In genomic region chr19:3358919-3359849, GRCh38 we compare ENCODE assay signal across 8 cellular contexts. TPM values are rescaled to one million over a fixed set of nuclear protein-coding genes. Genes with fewer than 3 reads are reported as not detected.
A peak's percentile ranks its signal among the peaks of the same experiment; 100 is the strongest.
DNase-seq lines count a peak whose midpoint lies in the region; ATAC-seq and TF ChIP-seq lines count a peak whose summit lies in the region.

No MANE protein-coding gene starts in this region.

- H3K27me3 Mint-ChIP-seq in naive B cell: peaks cover 0 to 5% (median 0%) of the 10 kb centered on the region in 3 donors

- H3K27ac ChIP-seq in stomach: peak overlapping the region; percentile 93 to 100 (median 99)

- H3K27me3 ChIP-seq in MG63 (no peaks in the 10 kb centered on the region), stomach (peaks cover 0 to 6% (median 0%) of the 10 kb centered on the region in 3 donors)

- H3K4me3 Mint-ChIP-seq in naive B cell: peak overlapping the region; percentile 74 to 93 (median 90)

- peaks cover 19 to 36% (median 30%) of the 10 kb centered on the region in 3 donors for H3K4me1 Mint-ChIP-seq in naive B cell

- DNase-seq in DMS53 (lab: John Stamatoyannopoulos, UW) (peak; percentile 79), DMS53 treated with DMSO at 0.1 percent for 48 hours (lab: John Stamatoyannopoulos, UW; ENCODE audit: unreplicated experiment) (no peak), MG63 (peak; percentile 65), epithelial cell of esophagus (ENCODE audit: low read depth) (peak; percentile 50), naive B cell (peak; percentile 56), stomach (peak; percentile 78)
- peak; percentile 74 for DNase-seq in activated CD8-positive, alpha-beta memory T cell treated with anti-CD3 and anti-CD28 coated beads, Interleukin-2, amount 50 U/mL, for 48 hours

- no peaks in the 10 kb centered on the region for H3K36me3 Mint-ChIP-seq in naive B cell

- peak overlapping the region; percentile 55 for H3K4me3 ChIP-seq in MG63
- peak overlapping the region; percentile 55 for H3K4me3 ChIP-seq in epithelial cell of esophagus (ENCODE audit: low read length)
- H3K4me3 ChIP-seq in stomach: peak overlapping the region; percentile 86 to 99 (median 98)

- no peaks in the 10 kb centered on the region for H3K9me3 ChIP-seq in MG63
- H3K9me3 ChIP-seq in stomach: peaks cover 0 to 7% (median 0%) of the 10 kb centered on the region in 4 donors

- H3K36me3 ChIP-seq in MG63: no peaks in the 10 kb centered on the region
- H3K36me3 ChIP-seq in stomach: no peaks in the 10 kb centered on the region

- peaks cover 34 to 52% (median 47%) of the 10 kb centered on the region in 4 donors for H3K4me1 ChIP-seq in stomach

- intact Hi-C loops in stomach (cut with DNase I; ENCODE audit: low total_unique reads): no loop called here

- TF ChIP-seq POLR2A in stomach (IDR thresholded peaks at IDR 0.05): no peak

- TF ChIP-seq CTCF in epithelial cell of esophagus (IDR thresholded peaks at IDR 0.05; ENCODE audit: insufficient read depth, low read depth, low read length, missing control alignments): no peak
- no peak for TF ChIP-seq CTCF in stomach (IDR thresholded peaks at IDR 0.05)

- WGBS in stomach, 5 donors: 0 to 2% (median 0%) methylated on average over 16 to 119 of the region's 126 CpGs

- peak overlapping the region in 4 of 6 donors; percentile 81 to 86 (median 84) for H3K27ac Mint-ChIP-seq in naive B cell

- peak; percentile 47 to 54 for ATAC-seq in naive B cell (ENCODE audit: low read depth in 2 of 2)
- ATAC-seq in HG03457 (IDR thresholded peaks at IDR 0.05; ENCODE audit: unreplicated experiment): no peak

- H3K9me3 Mint-ChIP-seq in naive B cell: peaks cover 0 to 3% (median 0%) of the 10 kb centered on the region in 7 donors

- no peak for TF ChIP-seq EP300 in stomach (IDR thresholded peaks at IDR 0.05)

RNA-seq across cellular contexts. Expression of gene NFIC, which starts 7.2 kb away (rescaled TPM):
- total RNA-seq in MG63 (2014; rRNA removed; shearing (Covaris generic); ENCODE audit: low replicate concordance): 1.7 and 14.1 TPM in 2 replicates
- polyA plus RNA-seq in naive B cell (ENCODE audit: low read depth in 6 of 6) (10 to 100 TPM in 1 of 6 donors, 1 to 10 TPM in 4, not detected in 1; 3.4 to 11.4 (median 5.3) TPM), stomach (10 to 100 TPM; 16.7 to 61.5 (median 34.2) TPM)
- total RNA-seq in stomach: 100 to 1,000 TPM in 2 of 5 donors, 10 to 100 TPM in 3; 32.3 to 251 (median 94.2) TPM
